Comparison of ENCODE assay signal across 14 cellular contexts in the genomic region with DNA sequence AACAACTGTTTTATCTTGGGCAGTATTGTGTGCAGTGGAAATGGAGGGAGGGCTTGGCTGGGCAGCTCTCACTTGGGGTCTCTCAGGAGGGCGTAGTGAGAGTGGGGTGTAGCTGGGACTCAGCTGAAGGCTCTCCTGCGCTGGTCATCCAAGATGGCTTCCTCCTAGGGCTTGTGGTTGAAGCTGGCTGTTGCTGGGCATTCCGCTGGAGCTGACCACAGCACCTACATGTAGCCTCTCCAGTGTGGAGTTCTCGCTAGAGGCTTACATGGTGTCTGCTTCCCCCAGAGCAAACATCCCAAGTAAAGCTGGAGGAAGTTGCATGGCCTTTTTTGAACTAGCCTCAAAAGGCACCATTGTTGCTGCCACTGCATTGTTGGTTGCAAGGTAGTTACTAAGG.
DNase-seq lines count a peak whose midpoint lies in the region; ATAC-seq and TF ChIP-seq lines count a peak whose summit lies in the region.
"Had no signal": no experiment of that assay in that cellular context is flagged by ENCODE, and none has a peak within 500 bp of the region (broad histone marks: within the 10 kb centered on the region; RNA-seq: fewer than 3 reads in every experiment).

No MANE protein-coding gene starts in this region.

- H3K27ac Mint-ChIP-seq in stimulated activated naive CD8-positive, alpha-beta T cell treated with anti-CD3 and anti-CD28 coated beads, Interleukin-15, amount 100 ng/mL, for 72 hours: no peak overlapping the region
- no peak overlapping the region for H3K27ac Mint-ChIP-seq in HFFc6
- H3K27ac Mint-ChIP-seq: CD4-positive, alpha-beta T cell had no signal

- no peak overlapping the region for H3K56ac ChIP-seq in IMR-90 (ENCODE audit: extremely low read depth, insufficient read depth, low read length)

- no peaks in the 10 kb centered on the region for H3K36me3 ChIP-seq in IMR-90 (ENCODE audit: control insufficient read depth, insufficient read depth, low read length)
- H3K36me3 ChIP-seq in neuronal stem cell (replicated peaks in 1 of 2; ENCODE audit: control insufficient read depth in 2 of 2, insufficient read depth in 2 of 2, low read length in 2 of 2): no peaks in the 10 kb centered on the region
- H3K36me3 ChIP-seq: HAP-1 had no signal

- H2BK12ac ChIP-seq in neuronal stem cell (ENCODE audit: low read length): peak overlapping the region; percentile 65

- H3K18ac ChIP-seq in IMR-90 (ENCODE audit: low read depth, low read length): no peak overlapping the region
- H3K18ac ChIP-seq in neuronal stem cell (ENCODE audit: low read length): peak overlapping the region; percentile 66

- H2BK120ac ChIP-seq in IMR-90 (ENCODE audit: low read depth, low read length) (no peak overlapping the region), neuronal stem cell (ENCODE audit: low read depth, low read length) (no peak overlapping the region)

- dilution Hi-C loops in IMR-90 (cut with HindIII; ENCODE audit: low sequenced_read_pairs, unreplicated experiment): no loop called here

- CTCF ChIA-PET in IMR-90 (lab: Yijun Ruan, JAX): no interaction called here

- intact Hi-C loops in IMR-90 (cut with micrococcal nuclease): no loop called here

- no peak overlapping the region for H3K27ac ChIP-seq in IMR-90 (ENCODE audit: insufficient read depth, low read length)
- H3K27ac ChIP-seq in neuronal stem cell (replicated peaks; ENCODE audit: low read length): no peak overlapping the region
- H3K27ac ChIP-seq: C4-2B, KMS-11 had no signal

- H2BK20ac ChIP-seq in IMR-90 (ENCODE audit: low read depth, low read length): no peak overlapping the region

- H2BK15ac ChIP-seq in IMR-90 (ENCODE audit: low read depth, low read length) (no peak overlapping the region), neuronal stem cell (ENCODE audit: low read length) (peak overlapping the region; percentile 28)

- H4K5ac ChIP-seq in IMR-90 (ENCODE audit: low read depth, low read length): no peak overlapping the region

- in situ Hi-C loops in IMR-90 (cut with MboI; ENCODE audit: low sequenced_read_pairs): no loop called here

- no peak for TF ChIP-seq RAD21 in IMR-90 (IDR thresholded peaks at IDR 0.05; ENCODE audit: low read length)

- H3K4me1 ChIP-seq in IMR-90 (ENCODE audit: control insufficient read depth, insufficient read depth, low read length) (no peaks in the 10 kb centered on the region), neuronal stem cell (ENCODE audit: control insufficient read depth in 2 of 2, insufficient read depth in 1 of 2, low read depth in 1 of 2, low read length in 2 of 2) (no peaks in the 10 kb centered on the region)
- H3K4me1 ChIP-seq: Caco-2, HAP-1 had no signal

- TF ChIP-seq CTCF in IMR-90 (conservative IDR thresholded peaks at IDR 0.05; ENCODE audit: low read depth, low read length): no peak
- no peak for TF ChIP-seq CTCF in HFFc6 (IDR thresholded peaks at IDR 0.05)

- no peak for TF ChIP-seq POLR2A in IMR-90 (IDR thresholded peaks at IDR 0.05; ENCODE audit: low read depth, low read length)

- no peaks in the 10 kb centered on the region for H3K4me1 Mint-ChIP-seq in stimulated activated naive CD8-positive, alpha-beta T cell treated with anti-CD3 and anti-CD28 coated beads, Interleukin-15, amount 100 ng/mL, for 72 hours
- peaks cover 7% of the 10 kb centered on the region for H3K4me1 Mint-ChIP-seq in HFFc6 (ENCODE audit: low read depth)

- H3K9ac ChIP-seq in IMR-90 (ENCODE audit: low read depth, low read length) (no peak overlapping the region), neuronal stem cell (ENCODE audit: low read depth, low read length, poor library complexity) (no peak overlapping the region)
- H3K9ac ChIP-seq: KMS-11 had no signal

- peak overlapping the region; percentile 5 for H2AFZ ChIP-seq in IMR-90 (replicated peaks; ENCODE audit: low read length, poor library complexity)
- peak overlapping the region; percentile 27 for H2AFZ ChIP-seq in neuronal stem cell (ENCODE audit: low read length)

- no peak for ATAC-seq in IMR-90 (ENCODE audit: low read depth)
- ATAC-seq in stimulated activated naive CD8-positive, alpha-beta T cell treated with anti-CD3 and anti-CD28 coated beads, Interleukin-15, amount 100 ng/mL, for 72 hours: no peak

- no peaks in the 10 kb centered on the region for H3K27me3 Mint-ChIP-seq in stimulated activated naive CD8-positive, alpha-beta T cell treated with anti-CD3 and anti-CD28 coated beads, Interleukin-15, amount 100 ng/mL, for 72 hours
- no peaks in the 10 kb centered on the region for H3K27me3 Mint-ChIP-seq in HFFc6 (ENCODE audit: insufficient read depth)
- H3K27me3 Mint-ChIP-seq: CD4-positive, alpha-beta T cell had no signal

- H3K4ac ChIP-seq in IMR-90 (ENCODE audit: low read depth, low read length): no peak overlapping the region; the same call in 1 of the 2 replicates
- no peak overlapping the region for H3K4ac ChIP-seq in neuronal stem cell (ENCODE audit: low read length)

- H2AK5ac ChIP-seq in IMR-90 (ENCODE audit: low read depth, low read length): 0 out of 2 replicates have a peak overlapping the region, but pooled peaks have one; percentile 5
- H2AK5ac ChIP-seq in neuronal stem cell (ENCODE audit: low read depth, low read length): no peak overlapping the region

- H3K4me3 ChIP-seq in IMR-90 (ENCODE audit: insufficient read depth, low read depth, low read length): no peak overlapping the region
- no peak overlapping the region for H3K4me3 ChIP-seq in neuronal stem cell (ENCODE audit: low read length in 2 of 2)
- H3K4me3 ChIP-seq: HAP-1 had no signal

- H3K9me1 ChIP-seq in IMR-90 (ENCODE audit: insufficient read depth, low read length): no peaks in the 10 kb centered on the region

- H3K27me3 ChIP-seq in IMR-90 (ENCODE audit: control insufficient read depth, insufficient read depth, low read length) (no peaks in the 10 kb centered on the region), neuronal stem cell (ENCODE audit: control insufficient read depth in 3 of 3, insufficient read depth in 3 of 3, low read depth in 1 of 3, low read length in 3 of 3) (no peaks in the 10 kb centered on the region)

- H3K36me3 Mint-ChIP-seq in HFFc6 (ENCODE audit: low read depth): no peaks in the 10 kb centered on the region

- H4K91ac ChIP-seq in IMR-90 (ENCODE audit: insufficient read depth, low read depth, low read length) (no peak overlapping the region), neuronal stem cell (ENCODE audit: low read depth, low read length, poor library complexity) (no peak overlapping the region)

- no peak overlapping the region for H3K4me3 Mint-ChIP-seq in stimulated activated naive CD8-positive, alpha-beta T cell treated with anti-CD3 and anti-CD28 coated beads, Interleukin-15, amount 100 ng/mL, for 72 hours
- H3K4me3 Mint-ChIP-seq in HFFc6: no peak overlapping the region
- H3K4me3 Mint-ChIP-seq: CD4-positive, alpha-beta T cell had no signal

- BruUV-seq in IMR-90 (replicated peaks; lab: Mats Ljungman, UMichigan): no TSS peak

- H3K14ac ChIP-seq in IMR-90 (replicated peaks; ENCODE audit: low read depth, low read length) (no peak overlapping the region), neuronal stem cell (ENCODE audit: low read length) (no peak overlapping the region)

- H3K4me2 ChIP-seq in IMR-90 (ENCODE audit: low read depth, low read length): no peak overlapping the region
- no peak overlapping the region for H3K4me2 ChIP-seq in neuronal stem cell (ENCODE audit: insufficient read depth, low read length, poor library complexity, severe bottlenecking)
- H3K4me2 ChIP-seq: KMS-11 had no signal

- no peak for DNase-seq in IMR-90
- DNase-seq in myocyte (ENCODE audit: low read depth): peak; percentile 63
- no peak for DNase-seq in neuronal stem cell (ENCODE audit: low spot score)
- DNase-seq in stimulated activated naive CD8-positive, alpha-beta T cell treated with anti-CD3 and anti-CD28 coated beads, Interleukin-15, amount 100 ng/mL, for 72 hours: no peak
- no peak for DNase-seq in activated T-cell treated with anti-CD3 and anti-CD28 coated beads, Interleukin-2, amount 50 U/mL, for 1 hour
- no peak for DNase-seq in HFFc6
- DNase-seq: ACHN; AML-193; Caco-2; CD4-positive, alpha-beta T cell; GOT3 had no signal

- H2BK5ac ChIP-seq in IMR-90 (ENCODE audit: low read depth, low read length, poor library complexity, severe bottlenecking) (no peak overlapping the region), neuronal stem cell (ENCODE audit: low read length) (no peak overlapping the region)

- H3K9me3 Mint-ChIP-seq in stimulated activated naive CD8-positive, alpha-beta T cell treated with anti-CD3 and anti-CD28 coated beads, Interleukin-15, amount 100 ng/mL, for 72 hours: no peaks in the 10 kb centered on the region
- H3K9me3 Mint-ChIP-seq in HFFc6: no peaks in the 10 kb centered on the region
- H3K9me3 Mint-ChIP-seq: CD4-positive, alpha-beta T cell had no signal

- H3K79me1 ChIP-seq in IMR-90 (ENCODE audit: low read depth in 1 of 2, low read length in 2 of 2) (no peaks in the 10 kb centered on the region), neuronal stem cell (ENCODE audit: low read depth, low read length) (no peaks in the 10 kb centered on the region)

- POLR2A ChIA-PET in IMR-90 (lab: Charles Lee; ENCODE audit: unreplicated experiment): no interaction called here

- H3K9me3 ChIP-seq in IMR-90 (ENCODE audit: control insufficient read depth, insufficient read depth, low read length): no peaks in the 10 kb centered on the region
- peaks cover 0 to 6% of the 10 kb centered on the region in 2 donors for H3K9me3 ChIP-seq in neuronal stem cell (replicated peaks in 1 of 2; ENCODE audit: control insufficient read depth in 2 of 2, insufficient read depth in 1 of 2, low read depth in 1 of 2, low read length in 2 of 2)
- H3K9me3 ChIP-seq: Caco-2, HAP-1 had no signal

- no peaks in the 10 kb centered on the region for H4K20me1 ChIP-seq in IMR-90 (ENCODE audit: insufficient read depth, low read length)

- WGBS in IMR-90 (ENCODE audit: extremely low coverage in 2 of 2, insufficient read length in 1 of 2), 2 experiments: 100% methylated on average over 1 of the region's 4 CpGs; no CpG with 5 or more reads in 1 of the 2 experiments
- no CpG with 5 or more reads among the region's 4 CpGs for WGBS in neuronal stem cell (ENCODE audit: extremely low coverage in 2 of 2, insufficient read length in 2 of 2, insufficient replicate concordance in 1 of 2), 2 donors

- H2AK9ac ChIP-seq in IMR-90 (replicated peaks; ENCODE audit: low read depth, low read length, poor library complexity): no peak overlapping the region

- H4K8ac ChIP-seq in IMR-90 (ENCODE audit: low read depth in 2 of 2, low read length in 2 of 2) (no peak overlapping the region), neuronal stem cell (ENCODE audit: low read depth, low read length) (no peak overlapping the region)

- no peak overlapping the region for H3K23ac ChIP-seq in IMR-90 (ENCODE audit: low read depth, low read length)
- no peak overlapping the region for H3K23ac ChIP-seq in neuronal stem cell (ENCODE audit: low read depth, low read length, poor library complexity)

TF ChIP-seq in IMR-90, 13 proteins besides CTCF, POLR2A, EP300 and RAD21 (continues in another document):
- TF ChIP-seq MAZ (IDR thresholded peaks at IDR 0.05; ENCODE audit: borderline replicate concordance, low read depth, low read length): no peak
- no peak for TF ChIP-seq RCOR1 (IDR thresholded peaks at IDR 0.05; ENCODE audit: insufficient replicate concordance, low read length)
- TF ChIP-seq RFX5 (IDR thresholded peaks at IDR 0.05; ENCODE audit: low read depth, low read length): no peak
- TF ChIP-seq BHLHE40 (IDR thresholded peaks at IDR 0.05; ENCODE audit: low read depth, low read length): no peak
